ENCODE assay signal across 8 cellular contexts in genomic region chr2:102064679-102065674, GRCh38.
DNase-seq lines count a peak whose midpoint lies in the region; ATAC-seq and TF ChIP-seq lines count a peak whose summit lies in the region.

No MANE protein-coding gene starts in this region.

- no peaks in the 10 kb centered on the region for H3K79me2 ChIP-seq in OCI-LY7 (ENCODE audit: insufficient read depth, low read depth, low read length)

- no peaks in the 10 kb centered on the region for H3K36me3 Mint-ChIP-seq in CD4-positive, CD25-positive, alpha-beta regulatory T cell

- peaks cover 12 to 28% (median 19%) of the 10 kb centered on the region in 4 donors for H3K4me1 Mint-ChIP-seq in CD4-positive, CD25-positive, alpha-beta regulatory T cell

- peak overlapping the region in 2 of 3 donors; percentile 37 to 62 for H3K27ac Mint-ChIP-seq in CD4-positive, CD25-positive, alpha-beta regulatory T cell

- BruUV-seq in OCI-LY7 (replicated peaks; lab: Mats Ljungman, UMichigan) = no TSS peak

- no peaks in the 10 kb centered on the region for H3K9me2 ChIP-seq in OCI-LY7 (ENCODE audit: insufficient read depth, low read length)

- H3K4me3 ChIP-seq in CD4-positive, CD25-positive, alpha-beta regulatory T cell (ENCODE audit: low read depth, low read length) = no peak overlapping the region
- peak overlapping the region; percentile 29 for H3K4me3 ChIP-seq in rectal smooth muscle tissue (ENCODE audit: low read length)
- no peak overlapping the region for H3K4me3 ChIP-seq in OCI-LY7 (ENCODE audit: low read depth, low read length, poor library complexity, severe bottlenecking)

- CTCF ChIA-PET in OCI-LY7 (lab: Charles Lee; ENCODE audit: unreplicated experiment) = no interaction called here

- intact Hi-C loops in OCI-LY7 (cut with micrococcal nuclease; ENCODE audit: unreplicated experiment) = no loop called here

- no peak overlapping the region for H3K4me2 ChIP-seq in OCI-LY7 (ENCODE audit: low read length)

- no peaks in the 10 kb centered on the region for H3K27me3 Mint-ChIP-seq in CD4-positive, CD25-positive, alpha-beta regulatory T cell

- no peaks in the 10 kb centered on the region for H4K20me1 ChIP-seq in OCI-LY7 (ENCODE audit: insufficient read depth, low read length)

- no peaks in the 10 kb centered on the region for H3K27me3 ChIP-seq in CD4-positive, CD25-positive, alpha-beta regulatory T cell (ENCODE audit: control insufficient read depth, insufficient read depth, low read length)
- H3K27me3 ChIP-seq in foreskin keratinocyte (no peaks in the 10 kb centered on the region), rectal smooth muscle tissue (ENCODE audit: control insufficient read depth, insufficient read depth, low read length) (no peaks in the 10 kb centered on the region)

- peaks cover 19% of the 10 kb centered on the region for H3K4me1 ChIP-seq in CD4-positive, CD25-positive, alpha-beta regulatory T cell (ENCODE audit: control insufficient read depth, insufficient read depth, low read length, poor library complexity, severe bottlenecking)
- H3K4me1 ChIP-seq in foreskin keratinocyte (peaks cover 22% of the 10 kb centered on the region), rectal smooth muscle tissue (ENCODE audit: control insufficient read depth, insufficient read depth, low read length) (peaks cover 24% of the 10 kb centered on the region), OCI-LY7 (ENCODE audit: insufficient read depth, low read length, poor library complexity, severe bottlenecking) (no peaks in the 10 kb centered on the region)

- no peak for TF ChIP-seq CTCF in foreskin keratinocyte (conservative IDR thresholded peaks at IDR 0.05)
- no peak for TF ChIP-seq CTCF in OCI-LY7 (conservative IDR thresholded peaks at IDR 0.05; ENCODE audit: low read length)

- ATAC-seq in CD4-positive, CD25-positive, alpha-beta regulatory T cell (ENCODE audit: low read depth in 2 of 2) = no peak
- ATAC-seq in SK-N-SH treated with all-trans-retinoic acid at 6 μM for 48 hours (peak; percentile 57), foreskin keratinocyte (no peak), GM21786 (IDR thresholded peaks at IDR 0.05; ENCODE audit: unreplicated experiment) (no peak)

- H3K9me3 ChIP-seq in CD4-positive, CD25-positive, alpha-beta regulatory T cell (ENCODE audit: control insufficient read depth in 2 of 2, low read length in 2 of 2) = no peaks in the 10 kb centered on the region
- no peaks in the 10 kb centered on the region for H3K9me3 ChIP-seq in OCI-LY7 (ENCODE audit: low read length)

- peak overlapping the region in 1 of 4 donors; percentile 28 for H3K4me3 Mint-ChIP-seq in CD4-positive, CD25-positive, alpha-beta regulatory T cell

- POLR2A ChIA-PET in OCI-LY7 (lab: Charles Lee) = no interaction called here

- H3K36me3 ChIP-seq in CD4-positive, CD25-positive, alpha-beta regulatory T cell (ENCODE audit: control insufficient read depth, insufficient read depth, low read length) = no peaks in the 10 kb centered on the region
- no peaks in the 10 kb centered on the region for H3K36me3 ChIP-seq in rectal smooth muscle tissue (ENCODE audit: control insufficient read depth, insufficient read depth, low read length)
- no peaks in the 10 kb centered on the region for H3K36me3 ChIP-seq in OCI-LY7 (ENCODE audit: insufficient read depth, low read length)

- DNase-seq in CD4-positive, CD25-positive, alpha-beta regulatory T cell = no peak
- DNase-seq in foreskin keratinocyte (no peak), GF-D8 (lab: John Stamatoyannopoulos, UW) (no peak), OCI-LY7 (ENCODE audit: low spot score) (no peak)
- no peak for DNase-seq in NK-92 treated with Interleukin-12 subunit alpha and Interleukin-12 subunit beta, amount 100 ng/mL, for 24 hours (lab: John Stamatoyannopoulos, UW)

- H3K27ac ChIP-seq in CD4-positive, CD25-positive, alpha-beta regulatory T cell (ENCODE audit: insufficient read depth, low read length, poor library complexity, severe bottlenecking) = no peak overlapping the region
- H3K27ac ChIP-seq in foreskin keratinocyte (peak overlapping the region; percentile 12), rectal smooth muscle tissue (ENCODE audit: low read depth, low read length) (peak overlapping the region; percentile 90), OCI-LY7 (ENCODE audit: low read depth, low read length, poor library complexity, severe bottlenecking) (no peak overlapping the region)

- no peak overlapping the region for H2AFZ ChIP-seq in OCI-LY7 (ENCODE audit: low read length)

- no peak overlapping the region for H3K9ac ChIP-seq in rectal smooth muscle tissue (ENCODE audit: low read length)

- H3K9me3 Mint-ChIP-seq in CD4-positive, CD25-positive, alpha-beta regulatory T cell = no peaks in the 10 kb centered on the region

TF ChIP-seq in SK-N-SH treated with all-trans-retinoic acid at 6 μM for 48 hours, 23 proteins besides CTCF, POLR2A, EP300 and RAD21:
- no peak for TF ChIP-seq CSDC2 (CRISPR knock-in tag; IDR thresholded peaks at IDR 0.05)
- no peak for TF ChIP-seq ISL1 (CRISPR knock-in tag; IDR thresholded peaks at IDR 0.05)
- TF ChIP-seq ZNF8 (CRISPR knock-in tag; IDR thresholded peaks at IDR 0.05) = no peak
- no peak for TF ChIP-seq ZNF565 (CRISPR knock-in tag; conservative IDR thresholded peaks at IDR 0.05; ENCODE audit: low read depth)
- no peak for TF ChIP-seq ZFP3 (CRISPR knock-in tag; IDR thresholded peaks at IDR 0.05)
- TF ChIP-seq ZFP30 (CRISPR knock-in tag; IDR thresholded peaks at IDR 0.05) = no peak
- TF ChIP-seq PATZ1 (CRISPR knock-in tag; IDR thresholded peaks at IDR 0.05; ENCODE audit: borderline replicate concordance) = no peak
- TF ChIP-seq ZC3H10 (CRISPR knock-in tag; IDR thresholded peaks at IDR 0.05) = no peak
- TF ChIP-seq RARB (CRISPR knock-in tag; IDR thresholded peaks at IDR 0.05) = no peak
- TF ChIP-seq, protein P1, sequence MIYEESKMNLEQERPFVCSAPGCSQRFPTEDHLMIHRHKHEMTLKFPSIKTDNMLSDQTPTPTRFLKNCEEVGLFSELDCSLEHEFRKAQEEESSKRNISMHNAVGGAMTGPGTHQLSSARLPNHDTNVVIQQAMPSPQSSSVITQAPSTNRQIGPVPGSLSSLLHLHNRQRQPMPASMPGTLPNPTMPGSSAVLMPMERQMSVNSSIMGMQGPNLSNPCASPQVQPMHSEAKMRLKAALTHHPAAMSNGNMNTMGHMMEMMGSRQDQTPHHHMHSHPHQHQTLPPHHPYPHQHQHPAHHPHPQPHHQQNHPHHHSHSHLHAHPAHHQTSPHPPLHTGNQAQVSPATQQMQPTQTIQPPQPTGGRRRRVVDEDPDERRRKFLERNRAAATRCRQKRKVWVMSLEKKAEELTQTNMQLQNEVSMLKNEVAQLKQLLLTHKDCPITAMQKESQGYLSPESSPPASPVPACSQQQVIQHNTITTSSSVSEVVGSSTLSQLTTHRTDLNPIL (CRISPR knock-in tag; IDR thresholded peaks at IDR 0.05; ENCODE audit: low read depth) = no peak

Comparison
In these comparisons a context has a peak if more than half of its experiments do, and no peak if none do; other contexts are left out.
1. H3K27ac ChIP-seq: peak in foreskin keratinocyte (single experiment) and rectal smooth muscle tissue (single experiment); none in CD4-positive, CD25-positive, alpha-beta regulatory T cell (single experiment) and OCI-LY7 (single experiment).